ENCODE assay signal across 13 cellular contexts in genomic region chr3:4996771-4997291, GRCh38. TPM values are rescaled to one million over a fixed set of nuclear protein-coding genes. Genes with fewer than 3 reads are reported as not detected.
A peak's percentile ranks its signal among the peaks of the same experiment; 100 is the strongest.
DNase-seq lines count a peak whose midpoint lies in the region; ATAC-seq and TF ChIP-seq lines count a peak whose summit lies in the region.
"Had no signal": no experiment of that assay in that cellular context is flagged by ENCODE, and none has a peak within 500 bp of the region (broad histone marks: within the 10 kb centered on the region; RNA-seq: fewer than 3 reads in every experiment).

No MANE protein-coding gene starts in this region.

- peak; percentile 3 for DNase-seq in activated naive CD4-positive, alpha-beta T cell treated with anti-CD3 and anti-CD28 coated beads for 36 hours
- DNase-seq in activated naive CD4-positive, alpha-beta T cell treated with anti-CD3 and anti-CD28 coated beads, Interleukin-2, amount 50 U/mL, for 72 hours (ENCODE audit: low spot score in 2 of 2) = no peak
- no peak for DNase-seq in activated naive CD8-positive, alpha-beta T cell treated with anti-CD3 and anti-CD28 coated beads, Interleukin-2, amount 50 U/mL, for 24 hours
- DNase-seq in mesothelial cell of epicardium (ENCODE audit: low spot score in 2 of 2, unreplicated experiment in 2 of 2) (peak in 1 of 2 experiments; percentile 34), type B pancreatic cell (ENCODE audit: extremely low spot score, unreplicated experiment) (peak; percentile 18), AG08395 (ENCODE audit: low spot score) (no peak)
- no peak for DNase-seq in stimulated activated CD4-positive, alpha-beta T cell treated with anti-CD3 and anti-CD28 coated beads, Interleukin-1b, Interleukin-23, amount 100 ng/mL, for 48 hours
- DNase-seq: activated T-cell treated with anti-CD3 and anti-CD28 coated beads, Interleukin-2, amount 50 U/mL, for 4 hours; NCI-H1048; NCI-H2227 treated with DMSO at 0.1 percent for 48 hours; occipital lobe had no signal

- TF ChIP-seq CTCF in mesothelial cell of epicardium (IDR thresholded peaks at IDR 0.05; ENCODE audit: unreplicated experiment) = no peak
- no peak for TF ChIP-seq CTCF in type B pancreatic cell (conservative IDR thresholded peaks at IDR 0.05)

- H3K4me3 Mint-ChIP-seq in activated naive CD4-positive, alpha-beta T cell treated with anti-CD3 and anti-CD28 coated beads for 36 hours = no peak overlapping the region
- no peak overlapping the region for H3K4me3 Mint-ChIP-seq in activated naive CD8-positive, alpha-beta T cell treated with anti-CD3 and anti-CD28 coated beads, Interleukin-2, amount 50 U/mL, for 24 hours
- H3K4me3 Mint-ChIP-seq in mesothelial cell of epicardium (no peak overlapping the region), type B pancreatic cell (no peak overlapping the region)
- H3K4me3 Mint-ChIP-seq: activated T-cell treated with anti-CD3 and anti-CD28 coated beads, Interleukin-2, amount 50 U/mL, for 4 hours had no signal

- H3K4me1 Mint-ChIP-seq in activated naive CD4-positive, alpha-beta T cell treated with anti-CD3 and anti-CD28 coated beads for 36 hours (ENCODE audit: low read depth) = peaks cover 16% of the 10 kb centered on the region
- H3K4me1 Mint-ChIP-seq in activated naive CD8-positive, alpha-beta T cell treated with anti-CD3 and anti-CD28 coated beads, Interleukin-2, amount 50 U/mL, for 24 hours = peaks cover 48% of the 10 kb centered on the region
- H3K4me1 Mint-ChIP-seq in mesothelial cell of epicardium = peaks cover 30% of the 10 kb centered on the region
- peaks cover 23% of the 10 kb centered on the region for H3K4me1 Mint-ChIP-seq in type B pancreatic cell (ENCODE audit: unreplicated experiment)

- ATAC-seq in activated naive CD4-positive, alpha-beta T cell treated with anti-CD3 and anti-CD28 coated beads, Interleukin-2, amount 50 U/mL, for 72 hours = no peak
- ATAC-seq in activated naive CD8-positive, alpha-beta T cell treated with anti-CD3 and anti-CD28 coated beads, Interleukin-2, amount 50 U/mL, for 24 hours = no peak
- no peak for ATAC-seq in HG03571 (IDR thresholded peaks at IDR 0.05; ENCODE audit: unreplicated experiment)
- ATAC-seq: activated T-cell treated with anti-CD3 and anti-CD28 coated beads, Interleukin-2, amount 50 U/mL, for 4 hours; SK-N-SH treated with all-trans-retinoic acid at 6 μM for 48 hours had no signal

- H3K9me3 Mint-ChIP-seq in activated naive CD4-positive, alpha-beta T cell treated with anti-CD3 and anti-CD28 coated beads for 36 hours = no peaks in the 10 kb centered on the region
- H3K9me3 Mint-ChIP-seq in activated naive CD4-positive, alpha-beta T cell treated with anti-CD3 and anti-CD28 coated beads, Interleukin-2, amount 50 U/mL, for 72 hours = no peaks in the 10 kb centered on the region
- no peaks in the 10 kb centered on the region for H3K9me3 Mint-ChIP-seq in activated naive CD8-positive, alpha-beta T cell treated with anti-CD3 and anti-CD28 coated beads, Interleukin-2, amount 50 U/mL, for 24 hours
- no peaks in the 10 kb centered on the region for H3K9me3 Mint-ChIP-seq in mesothelial cell of epicardium
- H3K9me3 Mint-ChIP-seq in type B pancreatic cell = no peaks in the 10 kb centered on the region
- H3K9me3 Mint-ChIP-seq: activated T-cell treated with anti-CD3 and anti-CD28 coated beads, Interleukin-2, amount 50 U/mL, for 4 hours had no signal

- CTCF ChIA-PET in activated naive CD4-positive, alpha-beta T cell treated with anti-CD3 and anti-CD28 coated beads for 36 hours (lab: Charles Lee) = interaction anchor here (0.5 kb wide), 1 partner anchor 135 kb away, joined by 3 read pairs; no protein-coding TSS in a partner anchor

- intact Hi-C loops in activated naive CD4-positive, alpha-beta T cell treated with anti-CD3 and anti-CD28 coated beads for 36 hours (cut with micrococcal nuclease) = no loop called here

- H3K36me3 Mint-ChIP-seq in activated naive CD4-positive, alpha-beta T cell treated with anti-CD3 and anti-CD28 coated beads for 36 hours (ENCODE audit: low read depth) = no peaks in the 10 kb centered on the region
- H3K36me3 Mint-ChIP-seq in activated naive CD4-positive, alpha-beta T cell treated with anti-CD3 and anti-CD28 coated beads, Interleukin-2, amount 50 U/mL, for 72 hours = no peaks in the 10 kb centered on the region
- H3K36me3 Mint-ChIP-seq in activated naive CD8-positive, alpha-beta T cell treated with anti-CD3 and anti-CD28 coated beads, Interleukin-2, amount 50 U/mL, for 24 hours (ENCODE audit: low read depth) = no peaks in the 10 kb centered on the region
- H3K36me3 Mint-ChIP-seq in mesothelial cell of epicardium = no peaks in the 10 kb centered on the region
- H3K36me3 Mint-ChIP-seq in type B pancreatic cell = no peaks in the 10 kb centered on the region

- H3K27me3 Mint-ChIP-seq in activated naive CD4-positive, alpha-beta T cell treated with anti-CD3 and anti-CD28 coated beads for 36 hours (ENCODE audit: low read depth) = no peaks in the 10 kb centered on the region
- no peaks in the 10 kb centered on the region for H3K27me3 Mint-ChIP-seq in activated naive CD8-positive, alpha-beta T cell treated with anti-CD3 and anti-CD28 coated beads, Interleukin-2, amount 50 U/mL, for 24 hours
- H3K27me3 Mint-ChIP-seq in mesothelial cell of epicardium (ENCODE audit: low read depth) (no peaks in the 10 kb centered on the region), type B pancreatic cell (peaks cover 8% of the 10 kb centered on the region)

- no peak overlapping the region for H3K27ac Mint-ChIP-seq in activated naive CD4-positive, alpha-beta T cell treated with anti-CD3 and anti-CD28 coated beads for 36 hours
- no peak overlapping the region for H3K27ac Mint-ChIP-seq in activated naive CD4-positive, alpha-beta T cell treated with anti-CD3 and anti-CD28 coated beads, Interleukin-2, amount 50 U/mL, for 72 hours
- H3K27ac Mint-ChIP-seq in activated naive CD8-positive, alpha-beta T cell treated with anti-CD3 and anti-CD28 coated beads, Interleukin-2, amount 50 U/mL, for 24 hours = peak overlapping the region; percentile 3
- peak overlapping the region; percentile 52 for H3K27ac Mint-ChIP-seq in mesothelial cell of epicardium
- no peak overlapping the region for H3K27ac Mint-ChIP-seq in type B pancreatic cell

RNA-seq across cellular contexts. Expression of gene BHLHE40, which starts 17.6 kb away (rescaled TPM):
- total RNA-seq in activated naive CD4-positive, alpha-beta T cell treated with anti-CD3 and anti-CD28 coated beads for 36 hours = 10 to 100 TPM; 98.0 to 98.2 TPM
- 100 to 1,000 TPM; 228 to 369 TPM for total RNA-seq in activated naive CD4-positive, alpha-beta T cell treated with anti-CD3 and anti-CD28 coated beads, Interleukin-2, amount 50 U/mL, for 72 hours
- 31.9 to 37.6 TPM (median 35.4 TPM) in 3 replicates for total RNA-seq in mesothelial cell of epicardium
- 13.6 and 40.5 TPM in 2 replicates for total RNA-seq in type B pancreatic cell (ENCODE audit: low replicate concordance)

Comparison
In these comparisons a context has a peak if more than half of its experiments do, and no peak if none do; other contexts are left out.
1. DNase-seq: peak in activated naive CD4-positive, alpha-beta T cell treated with anti-CD3 and anti-CD28 coated beads for 36 hours (single experiment) and type B pancreatic cell (single experiment); none in activated naive CD4-positive, alpha-beta T cell treated with anti-CD3 and anti-CD28 coated beads, Interleukin-2, amount 50 U/mL, for 72 hours (0 of 2), activated naive CD8-positive, alpha-beta T cell treated with anti-CD3 and anti-CD28 coated beads, Interleukin-2, amount 50 U/mL, for 24 hours (single experiment), stimulated activated CD4-positive, alpha-beta T cell treated with anti-CD3 and anti-CD28 coated beads, Interleukin-1b, Interleukin-23, amount 100 ng/mL, for 48 hours (single experiment) and AG08395 (single experiment).
2. H3K27ac Mint-ChIP-seq: peak in activated naive CD8-positive, alpha-beta T cell treated with anti-CD3 and anti-CD28 coated beads, Interleukin-2, amount 50 U/mL, for 24 hours (single experiment) and mesothelial cell of epicardium (single experiment); none in activated naive CD4-positive, alpha-beta T cell treated with anti-CD3 and anti-CD28 coated beads for 36 hours (single experiment), activated naive CD4-positive, alpha-beta T cell treated with anti-CD3 and anti-CD28 coated beads, Interleukin-2, amount 50 U/mL, for 72 hours (0 of 2) and type B pancreatic cell (single experiment).